Comparison of ENCODE assay signal across 1 cellular context in genomic region chr17:72123964-72124791, GRCh38.
TF ChIP-seq lines count a peak whose summit lies in the region.

No MANE protein-coding gene starts in this region.

TF ChIP-seq in HepG2, 621 proteins besides CTCF, POLR2A, EP300 and RAD21 (continued from another document and continues in another):
- TF ChIP-seq, protein P1, sequence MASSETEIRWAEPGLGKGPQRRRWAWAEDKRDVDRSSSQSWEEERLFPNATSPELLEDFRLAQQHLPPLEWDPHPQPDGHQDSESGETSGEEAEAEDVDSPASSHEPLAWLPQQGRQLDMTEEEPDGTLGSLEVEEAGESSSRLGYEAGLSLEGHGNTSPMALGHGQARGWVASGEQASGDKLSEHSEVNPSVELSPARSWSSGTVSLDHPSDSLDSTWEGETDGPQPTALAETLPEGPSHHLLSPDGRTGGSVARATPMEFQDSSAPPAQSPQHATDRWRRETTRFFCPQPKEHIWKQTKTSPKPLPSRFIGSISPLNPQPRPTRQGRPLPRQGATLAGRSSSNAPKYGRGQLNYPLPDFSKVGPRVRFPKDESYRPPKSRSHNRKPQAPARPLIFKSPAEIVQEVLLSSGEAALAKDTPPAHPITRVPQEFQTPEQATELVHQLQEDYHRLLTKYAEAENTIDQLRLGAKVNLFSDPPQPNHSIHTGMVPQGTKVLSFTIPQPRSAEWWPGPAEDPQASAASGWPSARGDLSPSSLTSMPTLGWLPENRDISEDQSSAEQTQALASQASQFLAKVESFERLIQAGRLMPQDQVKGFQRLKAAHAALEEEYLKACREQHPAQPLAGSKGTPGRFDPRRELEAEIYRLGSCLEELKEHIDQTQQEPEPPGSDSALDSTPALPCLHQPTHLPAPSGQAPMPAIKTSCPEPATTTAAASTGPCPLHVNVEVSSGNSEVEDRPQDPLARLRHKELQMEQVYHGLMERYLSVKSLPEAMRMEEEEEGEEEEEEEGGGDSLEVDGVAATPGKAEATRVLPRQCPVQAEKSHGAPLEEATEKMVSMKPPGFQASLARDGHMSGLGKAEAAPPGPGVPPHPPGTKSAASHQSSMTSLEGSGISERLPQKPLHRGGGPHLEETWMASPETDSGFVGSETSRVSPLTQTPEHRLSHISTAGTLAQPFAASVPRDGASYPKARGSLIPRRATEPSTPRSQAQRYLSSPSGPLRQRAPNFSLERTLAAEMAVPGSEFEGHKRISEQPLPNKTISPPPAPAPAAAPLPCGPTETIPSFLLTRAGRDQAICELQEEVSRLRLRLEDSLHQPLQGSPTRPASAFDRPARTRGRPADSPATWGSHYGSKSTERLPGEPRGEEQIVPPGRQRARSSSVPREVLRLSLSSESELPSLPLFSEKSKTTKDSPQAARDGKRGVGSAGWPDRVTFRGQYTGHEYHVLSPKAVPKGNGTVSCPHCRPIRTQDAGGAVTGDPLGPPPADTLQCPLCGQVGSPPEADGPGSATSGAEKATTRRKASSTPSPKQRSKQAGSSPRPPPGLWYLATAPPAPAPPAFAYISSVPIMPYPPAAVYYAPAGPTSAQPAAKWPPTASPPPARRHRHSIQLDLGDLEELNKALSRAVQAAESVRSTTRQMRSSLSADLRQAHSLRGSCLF (CRISPR knock-in tag; IDR thresholded peaks at IDR 0.05; ENCODE audit: borderline replicate concordance) = no peak
- TF ChIP-seq NFATC3 (CRISPR knock-in tag; IDR thresholded peaks at IDR 0.05) (no peak), FOSL1 (CRISPR knock-in tag; IDR thresholded peaks at IDR 0.05; ENCODE audit: borderline replicate concordance) (no peak), ZNF768 (CRISPR knock-in tag; IDR thresholded peaks at IDR 0.05) (no peak), AGO1 (IDR thresholded peaks at IDR 0.05; ENCODE audit: low read depth, low read length, poor library complexity, severe bottlenecking) (peak; percentile 4), HNF4G (IDR thresholded peaks at IDR 0.05; ENCODE audit: borderline replicate concordance, low read depth, low read length) (no peak), HNF4G (CRISPR knock-in tag; IDR thresholded peaks at IDR 0.05; ENCODE audit: borderline replicate concordance, low read depth) (no peak), KDM1A (CRISPR knock-in tag; IDR thresholded peaks at IDR 0.05) (no peak), ARID2 (CRISPR knock-in tag; IDR thresholded peaks at IDR 0.05; ENCODE audit: borderline replicate concordance) (no peak), ZBTB42 (CRISPR knock-in tag; IDR thresholded peaks at IDR 0.05) (no peak), HNRNPLL (IDR thresholded peaks at IDR 0.05; ENCODE audit: low read depth, low read length, poor library complexity, severe bottlenecking) (no peak), ZNF549 (CRISPR knock-in tag; IDR thresholded peaks at IDR 0.05) (no peak), ZNF205 (CRISPR knock-in tag; IDR thresholded peaks at IDR 0.05) (no peak), GTF3A (CRISPR knock-in tag; conservative IDR thresholded peaks at IDR 0.05) (no peak), POLR2G (IDR thresholded peaks at IDR 0.05; ENCODE audit: low read depth, low read length) (peak; percentile 74), BCL6 (CRISPR knock-in tag; IDR thresholded peaks at IDR 0.05) (no peak), ZNF282 (IDR thresholded peaks at IDR 0.05; ENCODE audit: partially characterized antibody) (no peak), PRMT3 (CRISPR knock-in tag; IDR thresholded peaks at IDR 0.05; ENCODE audit: borderline replicate concordance, low read depth) (no peak), ZNF468 (CRISPR knock-in tag; IDR thresholded peaks at IDR 0.05) (no peak), MYC (CRISPR knock-in tag; IDR thresholded peaks at IDR 0.05; ENCODE audit: borderline replicate concordance) (no peak), ZNF674 (CRISPR knock-in tag; IDR thresholded peaks at IDR 0.05; ENCODE audit: low read depth) (no peak), MYNN (CRISPR knock-in tag; IDR thresholded peaks at IDR 0.05; ENCODE audit: low read depth) (peak; percentile 68; the same call in 1 of the 2 replicates), HNRNPK (IDR thresholded peaks at IDR 0.05; ENCODE audit: low read depth, low read length, poor library complexity, severe bottlenecking) (peak; percentile 39), YY1 (IDR thresholded peaks at IDR 0.05; ENCODE audit: insufficient read depth, insufficient replicate concordance, low read depth, low read length) (no peak), SRSF9 (IDR thresholded peaks at IDR 0.05; ENCODE audit: borderline replicate concordance, insufficient read depth, low read depth, low read length, poor library complexity, severe bottlenecking) (no peak), CSRNP1 (CRISPR knock-in tag; IDR thresholded peaks at IDR 0.05) (no peak), ZNF441 (CRISPR knock-in tag; IDR thresholded peaks at IDR 0.05; ENCODE audit: borderline replicate concordance) (no peak), PHF20 (CRISPR knock-in tag; IDR thresholded peaks at IDR 0.05) (no peak), ZNF232 (CRISPR knock-in tag; IDR thresholded peaks at IDR 0.05; ENCODE audit: borderline replicate concordance) (no peak), ZNF740 (CRISPR knock-in tag; IDR thresholded peaks at IDR 0.05) (no peak), ZNF670 (CRISPR knock-in tag; IDR thresholded peaks at IDR 0.05; ENCODE audit: borderline replicate concordance) (no peak), FOXK2 (IDR thresholded peaks at IDR 0.05) (no peak)
- TF ChIP-seq, protein P2, sequence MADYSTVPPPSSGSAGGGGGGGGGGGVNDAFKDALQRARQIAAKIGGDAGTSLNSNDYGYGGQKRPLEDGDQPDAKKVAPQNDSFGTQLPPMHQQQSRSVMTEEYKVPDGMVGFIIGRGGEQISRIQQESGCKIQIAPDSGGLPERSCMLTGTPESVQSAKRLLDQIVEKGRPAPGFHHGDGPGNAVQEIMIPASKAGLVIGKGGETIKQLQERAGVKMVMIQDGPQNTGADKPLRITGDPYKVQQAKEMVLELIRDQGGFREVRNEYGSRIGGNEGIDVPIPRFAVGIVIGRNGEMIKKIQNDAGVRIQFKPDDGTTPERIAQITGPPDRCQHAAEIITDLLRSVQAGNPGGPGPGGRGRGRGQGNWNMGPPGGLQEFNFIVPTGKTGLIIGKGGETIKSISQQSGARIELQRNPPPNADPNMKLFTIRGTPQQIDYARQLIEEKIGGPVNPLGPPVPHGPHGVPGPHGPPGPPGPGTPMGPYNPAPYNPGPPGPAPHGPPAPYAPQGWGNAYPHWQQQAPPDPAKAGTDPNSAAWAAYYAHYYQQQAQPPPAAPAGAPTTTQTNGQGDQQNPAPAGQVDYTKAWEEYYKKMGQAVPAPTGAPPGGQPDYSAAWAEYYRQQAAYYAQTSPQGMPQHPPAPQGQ (CRISPR knock-in tag; IDR thresholded peaks at IDR 0.05; ENCODE audit: borderline replicate concordance) = no peak
- TF ChIP-seq, protein P3, sequence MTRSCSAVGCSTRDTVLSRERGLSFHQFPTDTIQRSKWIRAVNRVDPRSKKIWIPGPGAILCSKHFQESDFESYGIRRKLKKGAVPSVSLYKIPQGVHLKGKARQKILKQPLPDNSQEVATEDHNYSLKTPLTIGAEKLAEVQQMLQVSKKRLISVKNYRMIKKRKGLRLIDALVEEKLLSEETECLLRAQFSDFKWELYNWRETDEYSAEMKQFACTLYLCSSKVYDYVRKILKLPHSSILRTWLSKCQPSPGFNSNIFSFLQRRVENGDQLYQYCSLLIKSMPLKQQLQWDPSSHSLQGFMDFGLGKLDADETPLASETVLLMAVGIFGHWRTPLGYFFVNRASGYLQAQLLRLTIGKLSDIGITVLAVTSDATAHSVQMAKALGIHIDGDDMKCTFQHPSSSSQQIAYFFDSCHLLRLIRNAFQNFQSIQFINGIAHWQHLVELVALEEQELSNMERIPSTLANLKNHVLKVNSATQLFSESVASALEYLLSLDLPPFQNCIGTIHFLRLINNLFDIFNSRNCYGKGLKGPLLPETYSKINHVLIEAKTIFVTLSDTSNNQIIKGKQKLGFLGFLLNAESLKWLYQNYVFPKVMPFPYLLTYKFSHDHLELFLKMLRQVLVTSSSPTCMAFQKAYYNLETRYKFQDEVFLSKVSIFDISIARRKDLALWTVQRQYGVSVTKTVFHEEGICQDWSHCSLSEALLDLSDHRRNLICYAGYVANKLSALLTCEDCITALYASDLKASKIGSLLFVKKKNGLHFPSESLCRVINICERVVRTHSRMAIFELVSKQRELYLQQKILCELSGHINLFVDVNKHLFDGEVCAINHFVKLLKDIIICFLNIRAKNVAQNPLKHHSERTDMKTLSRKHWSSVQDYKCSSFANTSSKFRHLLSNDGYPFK (CRISPR knock-in tag; IDR thresholded peaks at IDR 0.05; ENCODE audit: borderline replicate concordance) = no peak
- TF ChIP-seq, protein P4, sequence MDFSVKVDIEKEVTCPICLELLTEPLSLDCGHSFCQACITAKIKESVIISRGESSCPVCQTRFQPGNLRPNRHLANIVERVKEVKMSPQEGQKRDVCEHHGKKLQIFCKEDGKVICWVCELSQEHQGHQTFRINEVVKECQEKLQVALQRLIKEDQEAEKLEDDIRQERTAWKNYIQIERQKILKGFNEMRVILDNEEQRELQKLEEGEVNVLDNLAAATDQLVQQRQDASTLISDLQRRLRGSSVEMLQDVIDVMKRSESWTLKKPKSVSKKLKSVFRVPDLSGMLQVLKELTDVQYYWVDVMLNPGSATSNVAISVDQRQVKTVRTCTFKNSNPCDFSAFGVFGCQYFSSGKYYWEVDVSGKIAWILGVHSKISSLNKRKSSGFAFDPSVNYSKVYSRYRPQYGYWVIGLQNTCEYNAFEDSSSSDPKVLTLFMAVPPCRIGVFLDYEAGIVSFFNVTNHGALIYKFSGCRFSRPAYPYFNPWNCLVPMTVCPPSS (IDR thresholded peaks at IDR 0.05) = no peak
- TF ChIP-seq, protein P5, sequence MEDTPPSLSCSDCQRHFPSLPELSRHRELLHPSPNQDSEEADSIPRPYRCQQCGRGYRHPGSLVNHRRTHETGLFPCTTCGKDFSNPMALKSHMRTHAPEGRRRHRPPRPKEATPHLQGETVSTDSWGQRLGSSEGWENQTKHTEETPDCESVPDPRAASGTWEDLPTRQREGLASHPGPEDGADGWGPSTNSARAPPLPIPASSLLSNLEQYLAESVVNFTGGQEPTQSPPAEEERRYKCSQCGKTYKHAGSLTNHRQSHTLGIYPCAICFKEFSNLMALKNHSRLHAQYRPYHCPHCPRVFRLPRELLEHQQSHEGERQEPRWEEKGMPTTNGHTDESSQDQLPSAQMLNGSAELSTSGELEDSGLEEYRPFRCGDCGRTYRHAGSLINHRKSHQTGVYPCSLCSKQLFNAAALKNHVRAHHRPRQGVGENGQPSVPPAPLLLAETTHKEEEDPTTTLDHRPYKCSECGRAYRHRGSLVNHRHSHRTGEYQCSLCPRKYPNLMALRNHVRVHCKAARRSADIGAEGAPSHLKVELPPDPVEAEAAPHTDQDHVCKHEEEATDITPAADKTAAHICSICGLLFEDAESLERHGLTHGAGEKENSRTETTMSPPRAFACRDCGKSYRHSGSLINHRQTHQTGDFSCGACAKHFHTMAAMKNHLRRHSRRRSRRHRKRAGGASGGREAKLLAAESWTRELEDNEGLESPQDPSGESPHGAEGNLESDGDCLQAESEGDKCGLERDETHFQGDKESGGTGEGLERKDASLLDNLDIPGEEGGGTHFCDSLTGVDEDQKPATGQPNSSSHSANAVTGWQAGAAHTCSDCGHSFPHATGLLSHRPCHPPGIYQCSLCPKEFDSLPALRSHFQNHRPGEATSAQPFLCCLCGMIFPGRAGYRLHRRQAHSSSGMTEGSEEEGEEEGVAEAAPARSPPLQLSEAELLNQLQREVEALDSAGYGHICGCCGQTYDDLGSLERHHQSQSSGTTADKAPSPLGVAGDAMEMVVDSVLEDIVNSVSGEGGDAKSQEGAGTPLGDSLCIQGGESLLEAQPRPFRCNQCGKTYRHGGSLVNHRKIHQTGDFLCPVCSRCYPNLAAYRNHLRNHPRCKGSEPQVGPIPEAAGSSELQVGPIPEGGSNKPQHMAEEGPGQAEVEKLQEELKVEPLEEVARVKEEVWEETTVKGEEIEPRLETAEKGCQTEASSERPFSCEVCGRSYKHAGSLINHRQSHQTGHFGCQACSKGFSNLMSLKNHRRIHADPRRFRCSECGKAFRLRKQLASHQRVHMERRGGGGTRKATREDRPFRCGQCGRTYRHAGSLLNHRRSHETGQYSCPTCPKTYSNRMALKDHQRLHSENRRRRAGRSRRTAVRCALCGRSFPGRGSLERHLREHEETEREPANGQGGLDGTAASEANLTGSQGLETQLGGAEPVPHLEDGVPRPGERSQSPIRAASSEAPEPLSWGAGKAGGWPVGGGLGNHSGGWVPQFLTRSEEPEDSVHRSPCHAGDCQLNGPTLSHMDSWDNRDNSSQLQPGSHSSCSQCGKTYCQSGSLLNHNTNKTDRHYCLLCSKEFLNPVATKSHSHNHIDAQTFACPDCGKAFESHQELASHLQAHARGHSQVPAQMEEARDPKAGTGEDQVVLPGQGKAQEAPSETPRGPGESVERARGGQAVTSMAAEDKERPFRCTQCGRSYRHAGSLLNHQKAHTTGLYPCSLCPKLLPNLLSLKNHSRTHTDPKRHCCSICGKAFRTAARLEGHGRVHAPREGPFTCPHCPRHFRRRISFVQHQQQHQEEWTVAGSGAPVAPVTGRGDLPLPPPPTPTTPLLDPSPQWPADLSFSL (CRISPR knock-in tag; IDR thresholded peaks at IDR 0.05) = no peak
- TF ChIP-seq, protein P6, sequence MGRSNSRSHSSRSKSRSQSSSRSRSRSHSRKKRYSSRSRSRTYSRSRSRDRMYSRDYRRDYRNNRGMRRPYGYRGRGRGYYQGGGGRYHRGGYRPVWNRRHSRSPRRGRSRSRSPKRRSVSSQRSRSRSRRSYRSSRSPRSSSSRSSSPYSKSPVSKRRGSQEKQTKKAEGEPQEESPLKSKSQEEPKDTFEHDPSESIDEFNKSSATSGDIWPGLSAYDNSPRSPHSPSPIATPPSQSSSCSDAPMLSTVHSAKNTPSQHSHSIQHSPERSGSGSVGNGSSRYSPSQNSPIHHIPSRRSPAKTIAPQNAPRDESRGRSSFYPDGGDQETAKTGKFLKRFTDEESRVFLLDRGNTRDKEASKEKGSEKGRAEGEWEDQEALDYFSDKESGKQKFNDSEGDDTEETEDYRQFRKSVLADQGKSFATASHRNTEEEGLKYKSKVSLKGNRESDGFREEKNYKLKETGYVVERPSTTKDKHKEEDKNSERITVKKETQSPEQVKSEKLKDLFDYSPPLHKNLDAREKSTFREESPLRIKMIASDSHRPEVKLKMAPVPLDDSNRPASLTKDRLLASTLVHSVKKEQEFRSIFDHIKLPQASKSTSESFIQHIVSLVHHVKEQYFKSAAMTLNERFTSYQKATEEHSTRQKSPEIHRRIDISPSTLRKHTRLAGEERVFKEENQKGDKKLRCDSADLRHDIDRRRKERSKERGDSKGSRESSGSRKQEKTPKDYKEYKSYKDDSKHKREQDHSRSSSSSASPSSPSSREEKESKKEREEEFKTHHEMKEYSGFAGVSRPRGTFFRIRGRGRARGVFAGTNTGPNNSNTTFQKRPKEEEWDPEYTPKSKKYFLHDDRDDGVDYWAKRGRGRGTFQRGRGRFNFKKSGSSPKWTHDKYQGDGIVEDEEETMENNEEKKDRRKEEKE (IDR thresholded peaks at IDR 0.05) = no peak
